Comparison of ENCODE assay signal across 18 cellular contexts in genomic region chr17:61414936-61415251, GRCh38. TPM values are rescaled to one million over a fixed set of nuclear protein-coding genes. Genes with fewer than 3 reads are reported as not detected.
"Had no signal": no experiment of that assay in that cellular context is flagged by ENCODE, and none has a peak within 500 bp of the region (broad histone marks: within the 10 kb centered on the region; RNA-seq: fewer than 3 reads in every experiment).

No MANE protein-coding gene starts in this region.

- H3K9me3 ChIP-seq: adrenal gland, prostate gland, spleen had no signal

- H3K4me3 ChIP-seq: adrenal gland, lung, prostate gland, spleen had no signal

- H3K27me3 ChIP-seq: adrenal gland had no signal

- DNase-seq: activated CD4-positive, alpha-beta T cell treated with anti-CD3 and anti-CD28 coated beads, Interleukin-2, amount 10 ng/mL, durations not matched to agents 24 days and 14 days; activated naive CD4-positive, alpha-beta T cell treated with anti-CD3 and anti-CD28 coated beads, Interleukin-2, amount 50 U/mL, for 16 hours; activated T-cell treated with anti-CD3 and anti-CD28 coated beads for 4 hours; caudate nucleus; cortex of kidney; effector CD8-positive, alpha-beta T cell; kidney; naive B cell; nucleus accumbens; spleen; stimulated activated CD4-positive, alpha-beta T cell treated with anti-CD3 and anti-CD28 coated beads, Interleukin-2, amount 100 ng/mL, for 24 hours; stimulated activated naive B cell treated with anti-CD40 and anti-IgM and Interleukin-4, amounts not matched to agents 10 μg/mL and 1 μg/mL and 100 μg/mL, for 72 hours; substantia nigra; trophoblast cell had no signal

- H3K4me1 ChIP-seq: prostate gland had no signal

- H3K27ac Mint-ChIP-seq: activated CD4-positive, alpha-beta T cell treated with anti-CD3 and anti-CD28 coated beads, Interleukin-2, amount 10 ng/mL, durations not matched to agents 24 days and 14 days; naive B cell; stimulated activated naive B cell treated with anti-CD40 and anti-IgM and Interleukin-4, amounts not matched to agents 10 μg/mL and 1 μg/mL and 100 μg/mL, for 72 hours had no signal

- H3K36me3 ChIP-seq: adrenal gland, prostate gland, spleen had no signal

- H3K9me3 Mint-ChIP-seq: activated CD4-positive, alpha-beta T cell treated with anti-CD3 and anti-CD28 coated beads, Interleukin-2, amount 10 ng/mL, durations not matched to agents 24 days and 14 days; naive B cell; stimulated activated naive B cell treated with anti-CD40 and anti-IgM and Interleukin-4, amounts not matched to agents 10 μg/mL and 1 μg/mL and 100 μg/mL, for 72 hours had no signal

- H3K36me3 Mint-ChIP-seq: naive B cell had no signal

- H3K4me3 Mint-ChIP-seq: activated CD4-positive, alpha-beta T cell treated with anti-CD3 and anti-CD28 coated beads, Interleukin-2, amount 10 ng/mL, durations not matched to agents 24 days and 14 days; stimulated activated naive B cell treated with anti-CD40 and anti-IgM and Interleukin-4, amounts not matched to agents 10 μg/mL and 1 μg/mL and 100 μg/mL, for 72 hours had no signal

- ATAC-seq: stimulated activated naive B cell treated with anti-CD40 and anti-IgM and Interleukin-4, amounts not matched to agents 10 μg/mL and 1 μg/mL and 100 μg/mL, for 72 hours had no signal

RNA-seq across cellular contexts. Expression of gene TBX2, which starts 15.3 kb away (rescaled TPM):
- total RNA-seq: activated CD4-positive, alpha-beta T cell treated with anti-CD3 and anti-CD28 coated beads, Interleukin-2, amount 10 ng/mL, durations not matched to agents 24 days and 14 days; T-helper 1 cell treated with Interleukin-12 subunit alpha and Interleukin-12 subunit beta and Interleukin-4 antibody, amounts not matched to agents 30 ng/mL and 1 ng/mL, for 36 hours had no signal

RNA-seq across cellular contexts. Expression of gene TBX4, which starts 37.3 kb away (rescaled TPM):
- total RNA-seq: activated CD4-positive, alpha-beta T cell treated with anti-CD3 and anti-CD28 coated beads, Interleukin-2, amount 10 ng/mL, durations not matched to agents 24 days and 14 days; kidney; spleen; T-helper 1 cell treated with Interleukin-12 subunit alpha and Interleukin-12 subunit beta and Interleukin-4 antibody, amounts not matched to agents 30 ng/mL and 1 ng/mL, for 36 hours had no signal
- polyA plus RNA-seq: spleen had no signal
